12 cellular contexts compared by ENCODE assay signal in genomic region chr6:107869871-107870270, GRCh38. TPM values are rescaled to one million over a fixed set of nuclear protein-coding genes. Genes with fewer than 3 reads are reported as not detected.
DNase-seq lines count a peak whose midpoint lies in the region; TF ChIP-seq lines count a peak whose summit lies in the region.
"Had no signal": no experiment of that assay in that cellular context is flagged by ENCODE, and none has a peak within 500 bp of the region (broad histone marks: within the 10 kb centered on the region; RNA-seq: fewer than 3 reads in every experiment).

No MANE protein-coding gene starts in this region.

- H3K36me3 ChIP-seq in vagina: peaks cover 0 to 10% of the 10 kb centered on the region in 2 donors

- TF ChIP-seq POLR2A in vagina (IDR thresholded peaks at IDR 0.05): no peak

- H3K27ac ChIP-seq in vagina: no peak overlapping the region
- H3K27ac ChIP-seq: right lobe of liver had no signal

- H3K36me3 Mint-ChIP-seq in IgD-negative memory B cell (peaks cover 8% of the 10 kb centered on the region), nephron (ENCODE audit: low read depth) (peaks cover 35% of the 10 kb centered on the region)
- H3K36me3 Mint-ChIP-seq in activated naive CD8-positive, alpha-beta T cell: peaks cover 5% of the 10 kb centered on the region
- H3K36me3 Mint-ChIP-seq in activated T-helper 2 cell treated with anti-CD3 and anti-CD28 coated beads, Interferon-gamma antibody, Interleukin-2, Interleukin-4, amounts not matched to agents 10 μg/mL and 5 μg/mL and 100 μg/mL, durations not matched to agents 14 hours and 24 hours and 36 hours (ENCODE audit: low read depth): peaks cover 40% of the 10 kb centered on the region

- H3K4me1 Mint-ChIP-seq in IgD-negative memory B cell: peaks cover 12 to 19% (median 14%) of the 10 kb centered on the region in 3 donors
- H3K4me1 Mint-ChIP-seq in activated naive CD8-positive, alpha-beta T cell (ENCODE audit: low read depth): peaks cover 20% of the 10 kb centered on the region
- H3K4me1 Mint-ChIP-seq in nephron: peaks cover 23% of the 10 kb centered on the region
- peaks cover 18% of the 10 kb centered on the region for H3K4me1 Mint-ChIP-seq in activated T-helper 2 cell treated with anti-CD3 and anti-CD28 coated beads, Interferon-gamma antibody, Interleukin-2, Interleukin-4, amounts not matched to agents 10 μg/mL and 5 μg/mL and 100 μg/mL, durations not matched to agents 14 hours and 24 hours and 36 hours (ENCODE audit: low read depth)

- H3K4me1 ChIP-seq in vagina: no peaks in the 10 kb centered on the region
- H3K4me1 ChIP-seq: right lobe of liver had no signal

- H3K27me3 Mint-ChIP-seq in IgD-negative memory B cell (no peaks in the 10 kb centered on the region), nephron (ENCODE audit: low read depth) (no peaks in the 10 kb centered on the region)
- no peaks in the 10 kb centered on the region for H3K27me3 Mint-ChIP-seq in activated naive CD8-positive, alpha-beta T cell
- no peaks in the 10 kb centered on the region for H3K27me3 Mint-ChIP-seq in activated T-helper 2 cell treated with anti-CD3 and anti-CD28 coated beads, Interferon-gamma antibody, Interleukin-2, Interleukin-4, amounts not matched to agents 10 μg/mL and 5 μg/mL and 100 μg/mL, durations not matched to agents 14 hours and 24 hours and 36 hours (ENCODE audit: low read depth)

- H3K9me3 Mint-ChIP-seq in IgD-negative memory B cell: peaks cover 0 to 2% (median 0%) of the 10 kb centered on the region in 3 donors
- H3K9me3 Mint-ChIP-seq in activated naive CD8-positive, alpha-beta T cell (ENCODE audit: low read depth): no peaks in the 10 kb centered on the region
- no peaks in the 10 kb centered on the region for H3K9me3 Mint-ChIP-seq in nephron
- H3K9me3 Mint-ChIP-seq in activated T-helper 2 cell treated with anti-CD3 and anti-CD28 coated beads, Interferon-gamma antibody, Interleukin-2, Interleukin-4, amounts not matched to agents 10 μg/mL and 5 μg/mL and 100 μg/mL, durations not matched to agents 14 hours and 24 hours and 36 hours: no peaks in the 10 kb centered on the region
- H3K9me3 Mint-ChIP-seq: endodermal cell had no signal

- no peaks in the 10 kb centered on the region for H3K9me3 ChIP-seq in vagina
- H3K9me3 ChIP-seq: right lobe of liver had no signal

- no peak for DNase-seq in activated T-helper 2 cell treated with anti-CD3 and anti-CD28 coated beads, Interferon-gamma antibody, Interleukin-2, Interleukin-4, amounts not matched to agents 10 μg/mL and 5 μg/mL and 100 μg/mL, durations not matched to agents 14 hours and 24 hours and 36 hours (ENCODE audit: low spot score)
- DNase-seq in cortex of kidney (lab: John Stamatoyannopoulos, UW): no peak
- DNase-seq in vagina (ENCODE audit: extremely low spot score in 2 of 2): no peak
- DNase-seq: activated T-cell treated with anti-CD3 and anti-CD28 coated beads for 4 hours, endodermal cell, NCI-H1436, right lobe of liver had no signal

- no peaks in the 10 kb centered on the region for H3K27me3 ChIP-seq in vagina
- H3K27me3 ChIP-seq: right lobe of liver had no signal

- intact Hi-C loops in activated T-helper 2 cell treated with anti-CD3 and anti-CD28 coated beads, Interferon-gamma antibody, Interleukin-2, Interleukin-4, amounts not matched to agents 10 μg/mL and 5 μg/mL and 100 μg/mL, durations not matched to agents 14 hours and 24 hours and 36 hours (cut with micrococcal nuclease): loop anchor here (10.0 kb wide), 2 partner anchors 85 to 185 kb away; partner anchors contain the start of gene SEC63
- intact Hi-C loops in vagina (cut with DNase I): no loop called here

- H3K27ac Mint-ChIP-seq in IgD-negative memory B cell (peak overlapping the region; percentile 18 to 92 (median 45)), nephron (peak overlapping the region; percentile 33 to 60 (median 45))
- peak overlapping the region; percentile 47 for H3K27ac Mint-ChIP-seq in activated naive CD8-positive, alpha-beta T cell
- H3K27ac Mint-ChIP-seq in activated T-helper 2 cell treated with anti-CD3 and anti-CD28 coated beads, Interferon-gamma antibody, Interleukin-2, Interleukin-4, amounts not matched to agents 10 μg/mL and 5 μg/mL and 100 μg/mL, durations not matched to agents 14 hours and 24 hours and 36 hours: no peak overlapping the region
- H3K27ac Mint-ChIP-seq: endodermal cell had no signal

- TF ChIP-seq CTCF in GM12873 (IDR thresholded peaks at IDR 0.05; ENCODE audit: insufficient read depth, low read depth, low read length, missing control alignments) (peak; percentile 2), nephron (IDR thresholded peaks at IDR 0.05; ENCODE audit: unreplicated experiment in 3 of 3) (no peak), vagina (IDR thresholded peaks at IDR 0.05) (no peak)

- no peak overlapping the region for H3K4me3 ChIP-seq in vagina
- H3K4me3 ChIP-seq: right lobe of liver had no signal

- H3K4me3 Mint-ChIP-seq in IgD-negative memory B cell: peak overlapping the region in 1 of 4 donors; percentile 69
- no peak overlapping the region for H3K4me3 Mint-ChIP-seq in activated naive CD8-positive, alpha-beta T cell
- H3K4me3 Mint-ChIP-seq in nephron: no peak overlapping the region
- H3K4me3 Mint-ChIP-seq in activated T-helper 2 cell treated with anti-CD3 and anti-CD28 coated beads, Interferon-gamma antibody, Interleukin-2, Interleukin-4, amounts not matched to agents 10 μg/mL and 5 μg/mL and 100 μg/mL, durations not matched to agents 14 hours and 24 hours and 36 hours (ENCODE audit: low read depth): no peak overlapping the region
- H3K4me3 Mint-ChIP-seq: endodermal cell had no signal

RNA-seq across cellular contexts. Expression of gene SCML4, which starts 45.8 kb away (rescaled TPM):
- 26.1 TPM for polyA plus RNA-seq in IgD-negative memory B cell
- total RNA-seq in activated T-helper 2 cell treated with anti-CD3 and anti-CD28 coated beads, Interferon-gamma antibody, Interleukin-2, Interleukin-4, amounts not matched to agents 10 μg/mL and 5 μg/mL and 100 μg/mL, durations not matched to agents 14 hours and 24 hours and 36 hours: 1.1 and 1.5 TPM in 2 replicates
- total RNA-seq in vagina: 7.6 TPM
- total RNA-seq: endodermal cell, glomerular endothelial cell had no signal
